8 cellular contexts compared by ENCODE assay signal in genomic region chr21:25967566-25968438, GRCh38.
DNase-seq lines count a peak whose midpoint lies in the region; ATAC-seq and TF ChIP-seq lines count a peak whose summit lies in the region.

No MANE protein-coding gene starts in this region.

- no peaks in the 10 kb centered on the region for H3K27me3 Mint-ChIP-seq in stimulated activated naive B cell treated with anti-CD40 and anti-IgM and Interleukin-4, amounts not matched to agents 10 μg/mL and 1 μg/mL and 100 μg/mL, for 72 hours

- H3K4me3 ChIP-seq in NB4 (ENCODE audit: low read depth, low read length) (no peak overlapping the region), epithelial cell of esophagus (ENCODE audit: low read length) (no peak overlapping the region)

- no peak for TF ChIP-seq CTCF in NB4 (IDR thresholded peaks at IDR 0.05; ENCODE audit: low read depth, low read length)
- TF ChIP-seq CTCF in epithelial cell of esophagus (IDR thresholded peaks at IDR 0.05; ENCODE audit: insufficient read depth, low read depth, low read length, missing control alignments), result no peak

- peak; percentile 47 for DNase-seq in NB4 (ENCODE audit: low read depth)
- DNase-seq in epithelial cell of esophagus (ENCODE audit: low read depth), result peak; percentile 71
- DNase-seq in stimulated activated naive B cell treated with anti-CD40 and anti-IgM and Interleukin-4, amounts not matched to agents 10 μg/mL and 1 μg/mL and 100 μg/mL, for 72 hours, result peak; percentile 18
- DNase-seq in effector CD8-positive, alpha-beta T cell (lab: John Stamatoyannopoulos, UW), result no peak
- no peak for DNase-seq in NCI-H2029 (lab: John Stamatoyannopoulos, UW)
- no peak for DNase-seq in NCI-H446 (lab: John Stamatoyannopoulos, UW)

- H3K4me1 Mint-ChIP-seq in stimulated activated naive B cell treated with anti-CD40 and anti-IgM and Interleukin-4, amounts not matched to agents 10 μg/mL and 1 μg/mL and 100 μg/mL, for 72 hours, result peaks cover 7 to 17% of the 10 kb centered on the region in 2 donors

- H3K4me3 Mint-ChIP-seq in stimulated activated naive B cell treated with anti-CD40 and anti-IgM and Interleukin-4, amounts not matched to agents 10 μg/mL and 1 μg/mL and 100 μg/mL, for 72 hours, result peak overlapping the region; percentile 42 to 44

- H3K9me3 Mint-ChIP-seq in stimulated activated naive B cell treated with anti-CD40 and anti-IgM and Interleukin-4, amounts not matched to agents 10 μg/mL and 1 μg/mL and 100 μg/mL, for 72 hours, result peaks cover 7 to 9% of the 10 kb centered on the region in 2 donors

- peaks cover 38 to 41% of the 10 kb centered on the region in 2 donors for H3K36me3 Mint-ChIP-seq in stimulated activated naive B cell treated with anti-CD40 and anti-IgM and Interleukin-4, amounts not matched to agents 10 μg/mL and 1 μg/mL and 100 μg/mL, for 72 hours

- no peak for TF ChIP-seq POLR2A in NB4 (IDR thresholded peaks at IDR 0.05; ENCODE audit: extremely low read depth, insufficient read length)

- ATAC-seq in GM18517 (IDR thresholded peaks at IDR 0.05; ENCODE audit: unreplicated experiment) (peak; percentile 98), HG02588 (IDR thresholded peaks at IDR 0.05; ENCODE audit: unreplicated experiment) (peak; percentile 99)
- ATAC-seq in stimulated activated naive B cell treated with anti-CD40 and anti-IgM and Interleukin-4, amounts not matched to agents 10 μg/mL and 1 μg/mL and 100 μg/mL, for 72 hours (replicated peaks), result peak; percentile 99 to 100

- H3K27ac Mint-ChIP-seq in stimulated activated naive B cell treated with anti-CD40 and anti-IgM and Interleukin-4, amounts not matched to agents 10 μg/mL and 1 μg/mL and 100 μg/mL, for 72 hours, result peak overlapping the region; percentile 98

Comparison
In these comparisons a context has a peak if more than half of its experiments do, and no peak if none do; other contexts are left out.
1. DNase-seq: peak in NB4 (single experiment), epithelial cell of esophagus (single experiment) and stimulated activated naive B cell treated with anti-CD40 and anti-IgM and Interleukin-4, amounts not matched to agents 10 μg/mL and 1 μg/mL and 100 μg/mL, for 72 hours (single experiment); none in effector CD8-positive, alpha-beta T cell (single experiment), NCI-H2029 (single experiment) and NCI-H446 (0 of 2).
2. Peak in every context shown above with its lines, with median percentiles within 50 percentile points of each other: ATAC-seq.